14 cellular contexts compared by ENCODE assay signal in genomic region chr22:23828800-23829680, GRCh38. TPM values are rescaled to one million over a fixed set of nuclear protein-coding genes. Genes with fewer than 3 reads are reported as not detected.
DNase-seq lines count a peak whose midpoint lies in the region; ATAC-seq, FAIRE-seq and TF ChIP-seq lines count a peak whose summit lies in the region.
"Had no signal": no experiment of that assay in that cellular context is flagged by ENCODE, and none has a peak within 500 bp of the region (broad histone marks: within the 10 kb centered on the region; RNA-seq: fewer than 3 reads in every experiment).

No MANE protein-coding gene starts in this region.

- no peak overlapping the region for H2AFZ ChIP-seq in GM12878 (ENCODE audit: control insufficient read depth, low read depth, low read length)

- TF ChIP-seq POLR2A in GM12878 (IDR thresholded peaks at IDR 0.05; ENCODE audit: low read depth, low read length): peak; percentile 37; the same call in 1 of the 2 replicates
- TF ChIP-seq POLR2A in Peyer's patch (IDR thresholded peaks at IDR 0.05): no peak

- TF ChIP-seq CTCF in GM12878 (IDR thresholded peaks at IDR 0.05 in 2 of 3, conservative IDR thresholded peaks at IDR 0.05 in 1 of 3; ENCODE audit: control insufficient read depth in 2 of 3, extremely low read depth in 1 of 3, insufficient read depth in 1 of 3, low read depth in 3 of 3, low read length in 3 of 3) (no peak), Peyer's patch (IDR thresholded peaks at IDR 0.05) (no peak)

- H3K4me3 Mint-ChIP-seq in activated naive CD4-positive, alpha-beta T cell treated with anti-CD3 and anti-CD28 coated beads for 36 hours: no peak overlapping the region
- no peak overlapping the region for H3K4me3 Mint-ChIP-seq in stimulated activated naive B cell treated with anti-CD40 and anti-IgM and Interleukin-4, amounts not matched to agents 10 μg/mL and 1 μg/mL and 100 μg/mL, for 72 hours

- in situ Hi-C loops in GM12878 (cut with MboI): no loop called here

- TF ChIP-seq EP300 in GM12878 (IDR thresholded peaks at IDR 0.05; ENCODE audit: borderline replicate concordance in 1 of 2, control insufficient read depth in 1 of 2, low read depth in 2 of 2, low read length in 2 of 2): no peak

- CTCF ChIA-PET in activated naive CD4-positive, alpha-beta T cell treated with anti-CD3 and anti-CD28 coated beads for 36 hours (lab: Charles Lee): interaction anchor here (1.1 kb wide), 1 partner anchor 241 kb away, joined by 3 read pairs; no protein-coding TSS in a partner anchor
- CTCF ChIA-PET in GM12878 (lab: Yijun Ruan, JAX): no interaction called here

- peaks cover 2% of the 10 kb centered on the region; the same call in 1 of the 2 replicates for H4K20me1 ChIP-seq in GM12878 (ENCODE audit: control insufficient read depth, insufficient read depth)

- intact Hi-C loops in activated naive CD4-positive, alpha-beta T cell treated with anti-CD3 and anti-CD28 coated beads for 36 hours (cut with micrococcal nuclease): no loop called here
- intact Hi-C loops in GM12878 (cut with micrococcal nuclease; ENCODE audit: unreplicated experiment): no loop called here

- POLR2A ChIA-PET in GM12878 (lab: Charles Lee): interaction anchor here (0.6 kb wide), 1 partner anchor 1747 kb away, joined by 4 read pairs; no protein-coding TSS in a partner anchor

- 93% methylated on average over 10 of the region's 10 CpGs for WGBS in GM12878 (ENCODE audit: insufficient coverage, insufficient replicate concordance, low lambda C conversion rate, missing lambda C conversion rate)

- BruUV-seq in GM12878 (replicated peaks; lab: Mats Ljungman, UMichigan): no TSS peak

- no peaks in the 10 kb centered on the region for H3K9me3 Mint-ChIP-seq in activated naive CD4-positive, alpha-beta T cell treated with anti-CD3 and anti-CD28 coated beads, Interleukin-2, amount 50 U/mL, for 72 hours
- no peaks in the 10 kb centered on the region for H3K9me3 Mint-ChIP-seq in activated naive CD4-positive, alpha-beta T cell treated with anti-CD3 and anti-CD28 coated beads for 36 hours
- no peaks in the 10 kb centered on the region for H3K9me3 Mint-ChIP-seq in stimulated activated naive B cell treated with anti-CD40 and anti-IgM and Interleukin-4, amounts not matched to agents 10 μg/mL and 1 μg/mL and 100 μg/mL, for 72 hours

- ATAC-seq in activated naive CD4-positive, alpha-beta T cell treated with anti-CD3 and anti-CD28 coated beads, Interleukin-2, amount 50 U/mL, for 72 hours: no peak
- ATAC-seq in GM12878: no peak
- ATAC-seq in stimulated activated naive B cell treated with anti-CD40 and anti-IgM and Interleukin-4, amounts not matched to agents 10 μg/mL and 1 μg/mL and 100 μg/mL, for 72 hours (replicated peaks): no peak
- ATAC-seq in GM19463 (IDR thresholded peaks at IDR 0.05; ENCODE audit: unreplicated experiment): no peak
- ATAC-seq: HCT116 had no signal

- no peak for FAIRE-seq in GM12878 (lab: Jason Lieb, UNC)

- H3K79me2 ChIP-seq in GM12878 (ENCODE audit: control insufficient read depth, insufficient read depth, low read length): peaks cover 2% of the 10 kb centered on the region

- H3K4me2 ChIP-seq in GM12878 (ENCODE audit: control insufficient read depth, insufficient read depth): no peak overlapping the region

- H3K27ac Mint-ChIP-seq in activated naive CD4-positive, alpha-beta T cell treated with anti-CD3 and anti-CD28 coated beads, Interleukin-2, amount 50 U/mL, for 72 hours: peak overlapping the region; percentile 7 to 78
- H3K27ac Mint-ChIP-seq in activated naive CD4-positive, alpha-beta T cell treated with anti-CD3 and anti-CD28 coated beads for 36 hours: no peak overlapping the region
- H3K27ac Mint-ChIP-seq in stimulated activated naive B cell treated with anti-CD40 and anti-IgM and Interleukin-4, amounts not matched to agents 10 μg/mL and 1 μg/mL and 100 μg/mL, for 72 hours: peak overlapping the region; percentile 83

- H3K4me1 Mint-ChIP-seq in activated naive CD4-positive, alpha-beta T cell treated with anti-CD3 and anti-CD28 coated beads for 36 hours (ENCODE audit: low read depth): peaks cover 4% of the 10 kb centered on the region
- peaks cover 23 to 51% of the 10 kb centered on the region in 2 donors for H3K4me1 Mint-ChIP-seq in stimulated activated naive B cell treated with anti-CD40 and anti-IgM and Interleukin-4, amounts not matched to agents 10 μg/mL and 1 μg/mL and 100 μg/mL, for 72 hours

- peaks cover 40 to 59% of the 10 kb centered on the region in 2 experiments for H3K36me3 ChIP-seq in GM12878 (ENCODE audit: control insufficient read depth in 2 of 2, insufficient read depth in 2 of 2, low read length in 1 of 2)
- peaks cover 0 to 72% (median 0%) of the 10 kb centered on the region in 3 donors for H3K36me3 ChIP-seq in Peyer's patch

- SMC1A ChIA-PET in GM12878 (lab: Charles Lee; ENCODE audit: uncharacterized antibody, unreplicated experiment): interaction anchor here (1.0 kb wide), 1 partner anchor 29 kb away, joined by 3 read pairs; the partner anchor contains the start of gene SLC2A11

- H3K9me3 ChIP-seq in GM12878 (replicated peaks; ENCODE audit: control insufficient read depth, insufficient read depth, low read length) (no peaks in the 10 kb centered on the region), Peyer's patch (no peaks in the 10 kb centered on the region)

- H3K4me3 ChIP-seq in GM12878 (no peak overlapping the region), Peyer's patch (no peak overlapping the region)

- H3K36me3 Mint-ChIP-seq in activated naive CD4-positive, alpha-beta T cell treated with anti-CD3 and anti-CD28 coated beads, Interleukin-2, amount 50 U/mL, for 72 hours: no peaks in the 10 kb centered on the region
- H3K36me3 Mint-ChIP-seq in activated naive CD4-positive, alpha-beta T cell treated with anti-CD3 and anti-CD28 coated beads for 36 hours (ENCODE audit: low read depth): peaks cover 12% of the 10 kb centered on the region
- peaks cover 26 to 50% of the 10 kb centered on the region in 2 donors for H3K36me3 Mint-ChIP-seq in stimulated activated naive B cell treated with anti-CD40 and anti-IgM and Interleukin-4, amounts not matched to agents 10 μg/mL and 1 μg/mL and 100 μg/mL, for 72 hours

- H3K4me1 ChIP-seq in GM12878 (ENCODE audit: control insufficient read depth, insufficient read depth, low read length) (peaks cover 3% of the 10 kb centered on the region), Peyer's patch (peaks cover 0 to 6% (median 0%) of the 10 kb centered on the region in 4 donors)

- no peaks in the 10 kb centered on the region for H3K27me3 Mint-ChIP-seq in activated naive CD4-positive, alpha-beta T cell treated with anti-CD3 and anti-CD28 coated beads for 36 hours (ENCODE audit: low read depth)
- H3K27me3 Mint-ChIP-seq in stimulated activated naive B cell treated with anti-CD40 and anti-IgM and Interleukin-4, amounts not matched to agents 10 μg/mL and 1 μg/mL and 100 μg/mL, for 72 hours: no peaks in the 10 kb centered on the region

- no peak for DNase-seq in activated naive CD4-positive, alpha-beta T cell treated with anti-CD3 and anti-CD28 coated beads, Interleukin-2, amount 50 U/mL, for 72 hours (ENCODE audit: low spot score in 2 of 2)
- no peak for DNase-seq in activated naive CD4-positive, alpha-beta T cell treated with anti-CD3 and anti-CD28 coated beads for 36 hours
- DNase-seq in GM12878 (ENCODE audit: low read depth, low spot score) (no peak), Peyer's patch (no peak)
- DNase-seq in stimulated activated naive B cell treated with anti-CD40 and anti-IgM and Interleukin-4, amounts not matched to agents 10 μg/mL and 1 μg/mL and 100 μg/mL, for 72 hours: no peak
- DNase-seq in NK-92 treated with Interleukin-12 subunit alpha and Interleukin-12 subunit beta, amount 100 ng/mL, for 24 hours (lab: John Stamatoyannopoulos, UW): no peak
- DNase-seq: hippocampal formation, mesendoderm, NCI-H1092 treated with DMSO at 0.1 percent for 48 hours had no signal

- RAD21 ChIA-PET in GM12878 (lab: Charles Lee; ENCODE audit: unreplicated experiment): no interaction called here

- no peak overlapping the region for H3K27ac ChIP-seq in GM12878 (ENCODE audit: control insufficient read depth, insufficient read depth)
- peak overlapping the region; percentile 38 for H3K27ac ChIP-seq in layer of hippocampus (ENCODE audit: low read depth, low read length)
- H3K27ac ChIP-seq in Peyer's patch: no peak overlapping the region
- H3K27ac ChIP-seq: brain microvascular endothelial cell, epithelial cell of prostate had no signal

- no peak overlapping the region for H3K9ac ChIP-seq in GM12878 (ENCODE audit: control insufficient read depth, insufficient read depth, low read length)

- H3K27me3 ChIP-seq in GM12878 (replicated peaks in 1 of 2; ENCODE audit: control insufficient read depth in 2 of 2, insufficient read depth in 2 of 2, low read length in 1 of 2) (no peaks in the 10 kb centered on the region), layer of hippocampus (ENCODE audit: control insufficient read depth, insufficient read depth, low read length) (no peaks in the 10 kb centered on the region), Peyer's patch (no peaks in the 10 kb centered on the region)
- H3K27me3 ChIP-seq: brain microvascular endothelial cell had no signal

- TF ChIP-seq RAD21 in GM12878 (IDR thresholded peaks at IDR 0.05; ENCODE audit: insufficient read depth, low read depth, low read length): no peak

RNA-seq across cellular contexts. Expression of gene DERL3, which starts 9.8 kb away (rescaled TPM):
- 1 to 10 TPM; 5.1 to 7.3 TPM for total RNA-seq in activated naive CD4-positive, alpha-beta T cell treated with anti-CD3 and anti-CD28 coated beads, Interleukin-2, amount 50 U/mL, for 72 hours
- total RNA-seq in activated naive CD4-positive, alpha-beta T cell treated with anti-CD3 and anti-CD28 coated beads for 36 hours: 1 to 10 TPM; 7.3 to 7.5 TPM
- total RNA-seq in GM12878 (2013; cell fraction: nucleolus; rRNA removed): 10.6 and 12.5 TPM in 2 replicates
- total RNA-seq in GM12878 (2014; rRNA removed) (14.6 and 21.0 TPM in 2 replicates), GM12878 (2014; rRNA removed; fragmentation: Illumina TruSeq; extraction: Trizol) (8.7 and 9.4 TPM in 2 replicates), GM12878 (2021) (17.4 and 19.4 TPM in 2 replicates), Peyer's patch (10 to 100 TPM in 1 of 4 donors, 1 to 10 TPM in 3; 1.1 to 17.3 (median 3.4) TPM)
- polyA plus RNA-seq in GM12878 (2011; ENCODE audit: low read depth): 9.4 TPM
- polyA plus RNA-seq in GM12878 (2011; rRNA removed) (2.1 and 5.2 TPM in 2 replicates), GM12878 (2014; fragmentation: Illumina TruSeq; extraction: Trizol) (2.3 and 7.4 TPM in 2 replicates), GM12878 (2014; fragmentation: Nextera tagmentation; extraction: Ambion mirVana) (1 to 10 TPM; 4.1 to 6.4 TPM), GM12878 (2014; rRNA removed) (28.1 and 29.7 TPM in 2 replicates), GM12878 (2016; fragmentation: Nextera tagmentation; extraction: Ambion mirVana) (10 to 100 TPM; 49.1 to 52.4 TPM)
- 10.4 and 15.5 TPM in 2 replicates for polyA plus RNA-seq in GM12878 (2011; cell fraction: cytosol; rRNA removed)
- 29.8 and 30.3 TPM in 2 replicates for polyA plus RNA-seq in GM12878 (2011; cell fraction: nucleus; rRNA removed)
- 18.0 and 23.9 TPM in 2 replicates for polyA plus RNA-seq in GM12878 (2012)
- polyA minus RNA-seq in GM12878 (2011; rRNA and poly(A)+ RNA removed): 1.8 and 4.4 TPM in 2 replicates
- polyA minus RNA-seq in GM12878 (2011; cell fraction: cytosol; rRNA and poly(A)+ RNA removed): 1.1 and 1.6 TPM in 2 replicates
- polyA minus RNA-seq in GM12878 (2011; cell fraction: nucleus; rRNA and poly(A)+ RNA removed): 3.3 and 4.9 TPM in 2 replicates

RNA-seq across cellular contexts. Expression of gene SLC2A11, which starts 28.6 kb away (rescaled TPM):
- total RNA-seq in activated naive CD4-positive, alpha-beta T cell treated with anti-CD3 and anti-CD28 coated beads, Interleukin-2, amount 50 U/mL, for 72 hours: 1 to 10 TPM; 6.3 to 8.1 TPM
- 1 to 10 TPM; 6.1 to 7.5 TPM for total RNA-seq in activated naive CD4-positive, alpha-beta T cell treated with anti-CD3 and anti-CD28 coated beads for 36 hours
- 25.2 and 25.7 TPM in 2 replicates for total RNA-seq in GM12878 (2013; cell fraction: nucleolus; rRNA removed)
- 10.5 and 13.0 TPM in 2 replicates for total RNA-seq in GM12878 (2014; rRNA removed)
- total RNA-seq in GM12878 (2014; rRNA removed; fragmentation: Illumina TruSeq; extraction: Trizol): 8.1 and 8.9 TPM in 2 replicates
- total RNA-seq in GM12878 (2021): 12.2 and 15.7 TPM in 2 replicates
- polyA plus RNA-seq in GM12878 (2011; ENCODE audit: low read depth): 9.2 TPM
- polyA plus RNA-seq in GM12878 (2011; rRNA removed): 7.5 and 8.4 TPM in 2 replicates
- polyA plus RNA-seq in GM12878 (2011; cell fraction: cytosol; rRNA removed): 7.6 and 11.5 TPM in 2 replicates
- polyA plus RNA-seq in GM12878 (2011; cell fraction: nucleus; rRNA removed): 16.6 and 19.3 TPM in 2 replicates
- polyA plus RNA-seq in GM12878 (2012): 12.9 and 18.4 TPM in 2 replicates
- 8.6 and 13.3 TPM in 2 replicates for polyA plus RNA-seq in GM12878 (2014; fragmentation: Illumina TruSeq; extraction: Trizol)
- 1 to 10 TPM in 1 of 2 experiments, under 1 TPM in 1; 0.98 to 2.9 TPM for polyA plus RNA-seq in GM12878 (2014; fragmentation: Nextera tagmentation; extraction: Ambion mirVana)
- polyA plus RNA-seq in GM12878 (2014; rRNA removed): 17.7 and 18.3 TPM in 2 replicates
- polyA plus RNA-seq in GM12878 (2016; fragmentation: Nextera tagmentation; extraction: Ambion mirVana): 1 to 10 TPM; 8.0 TPM
- 8.2 and 11.6 TPM in 2 replicates for polyA minus RNA-seq in GM12878 (2011; rRNA and poly(A)+ RNA removed)
- polyA minus RNA-seq in GM12878 (2011; cell fraction: cytosol; rRNA and poly(A)+ RNA removed): 3.5 and 6.1 TPM in 2 replicates
- 7.7 and 10.9 TPM in 2 replicates for polyA minus RNA-seq in GM12878 (2011; cell fraction: nucleus; rRNA and poly(A)+ RNA removed)
- total RNA-seq in Peyer's patch: 10 to 100 TPM in 3 of 4 donors, 1 to 10 TPM in 1; 8.3 to 16.0 (median 14.8) TPM

RNA-seq across cellular contexts. Expression of gene SMARCB1, which starts 42.3 kb away (rescaled TPM):
- 10 to 100 TPM; 51.9 to 72.7 TPM for total RNA-seq in activated naive CD4-positive, alpha-beta T cell treated with anti-CD3 and anti-CD28 coated beads, Interleukin-2, amount 50 U/mL, for 72 hours
- total RNA-seq in activated naive CD4-positive, alpha-beta T cell treated with anti-CD3 and anti-CD28 coated beads for 36 hours: 10 to 100 TPM; 75.3 to 89.1 TPM
- 112 and 119 TPM in 2 replicates for total RNA-seq in GM12878 (2013; cell fraction: nucleolus; rRNA removed)
- total RNA-seq in GM12878 (2014; rRNA removed) (167 and 177 TPM in 2 replicates), GM12878 (2014; rRNA removed; fragmentation: Illumina TruSeq; extraction: Trizol) (108 and 112 TPM in 2 replicates), GM12878 (2021) (179 and 185 TPM in 2 replicates), Peyer's patch (10 to 100 TPM; 45.7 to 94.9 (median 77.0) TPM)
- 81.1 TPM for polyA plus RNA-seq in GM12878 (2011; ENCODE audit: low read depth)
- polyA plus RNA-seq in GM12878 (2011; rRNA removed) (183 and 187 TPM in 2 replicates), GM12878 (2014; fragmentation: Illumina TruSeq; extraction: Trizol) (130 and 198 TPM in 2 replicates), GM12878 (2014; fragmentation: Nextera tagmentation; extraction: Ambion mirVana) (10 to 100 TPM in 1 of 2 experiments, 1 to 10 TPM in 1; 9.1 to 17.9 TPM), GM12878 (2014; rRNA removed) (215 and 239 TPM in 2 replicates), GM12878 (2016; fragmentation: Nextera tagmentation; extraction: Ambion mirVana) (100 to 1,000 TPM; 192 to 207 TPM)
- 136 and 163 TPM in 2 replicates for polyA plus RNA-seq in GM12878 (2011; cell fraction: cytosol; rRNA removed)
- 103 and 127 TPM in 2 replicates for polyA plus RNA-seq in GM12878 (2011; cell fraction: nucleus; rRNA removed)
- polyA plus RNA-seq in GM12878 (2012): 150 and 176 TPM in 2 replicates
- 104 and 119 TPM in 2 replicates for polyA minus RNA-seq in GM12878 (2011; rRNA and poly(A)+ RNA removed)
- polyA minus RNA-seq in GM12878 (2011; cell fraction: cytosol; rRNA and poly(A)+ RNA removed): 23.8 and 37.5 TPM in 2 replicates
- 26.4 and 66.3 TPM in 2 replicates for polyA minus RNA-seq in GM12878 (2011; cell fraction: nucleus; rRNA and poly(A)+ RNA removed)

RNA-seq across cellular contexts. Expression of gene MMP11, which starts 56.4 kb away (rescaled TPM):
- total RNA-seq in activated naive CD4-positive, alpha-beta T cell treated with anti-CD3 and anti-CD28 coated beads, Interleukin-2, amount 50 U/mL, for 72 hours: under 1 TPM; 0.23 to 0.32 TPM
- total RNA-seq in activated naive CD4-positive, alpha-beta T cell treated with anti-CD3 and anti-CD28 coated beads for 36 hours: under 1 TPM; 0.43 to 0.47 TPM
- total RNA-seq in GM12878 (2013; cell fraction: nucleolus; rRNA removed): 2.0 and 2.7 TPM in 2 replicates
- total RNA-seq in GM12878 (2014; rRNA removed) (0.60 and 1.0 TPM in 2 replicates), GM12878 (2014; rRNA removed; fragmentation: Illumina TruSeq; extraction: Trizol) (not detected in 2 replicates), GM12878 (2021) (0.41 and 0.48 TPM in 2 replicates), Peyer's patch (10 to 100 TPM in 3 of 4 donors, 1 to 10 TPM in 1; 2.9 to 19.5 (median 13.7) TPM)
- polyA plus RNA-seq in GM12878 (2011; ENCODE audit: low read depth): 0.20 TPM
- polyA plus RNA-seq in GM12878 (2011; rRNA removed) (0.12 TPM in 1 of 2 replicates, not detected in the other), GM12878 (2014; fragmentation: Illumina TruSeq; extraction: Trizol) (0.03 TPM in 1 of 2 replicates, not detected in the other), GM12878 (2014; fragmentation: Nextera tagmentation; extraction: Ambion mirVana) (under 1 TPM in 1 of 2 experiments, not detected in 1; 0.05 TPM), GM12878 (2014; rRNA removed) (0.18 and 1.1 TPM in 2 replicates), GM12878 (2016; fragmentation: Nextera tagmentation; extraction: Ambion mirVana) (under 1 TPM; 0.20 to 0.48 TPM)
- polyA plus RNA-seq in GM12878 (2011; cell fraction: cytosol; rRNA removed): 0.06 and 0.08 TPM in 2 replicates
- 0.16 and 0.44 TPM in 2 replicates for polyA plus RNA-seq in GM12878 (2011; cell fraction: nucleus; rRNA removed)
- 0.17 and 0.37 TPM in 2 replicates for polyA plus RNA-seq in GM12878 (2012)
- polyA minus RNA-seq in GM12878 (2011; rRNA and poly(A)+ RNA removed): 0.10 TPM in 1 of 2 replicates, not detected in the other
- polyA minus RNA-seq in GM12878 (2011; cell fraction: cytosol; rRNA and poly(A)+ RNA removed): not detected in 2 replicates
- polyA minus RNA-seq in GM12878 (2011; cell fraction: nucleus; rRNA and poly(A)+ RNA removed): 0.19 TPM in 1 of 2 replicates, not detected in the other
